Comparison of ENCODE assay signal across 23 cellular contexts in the genomic region with DNA sequence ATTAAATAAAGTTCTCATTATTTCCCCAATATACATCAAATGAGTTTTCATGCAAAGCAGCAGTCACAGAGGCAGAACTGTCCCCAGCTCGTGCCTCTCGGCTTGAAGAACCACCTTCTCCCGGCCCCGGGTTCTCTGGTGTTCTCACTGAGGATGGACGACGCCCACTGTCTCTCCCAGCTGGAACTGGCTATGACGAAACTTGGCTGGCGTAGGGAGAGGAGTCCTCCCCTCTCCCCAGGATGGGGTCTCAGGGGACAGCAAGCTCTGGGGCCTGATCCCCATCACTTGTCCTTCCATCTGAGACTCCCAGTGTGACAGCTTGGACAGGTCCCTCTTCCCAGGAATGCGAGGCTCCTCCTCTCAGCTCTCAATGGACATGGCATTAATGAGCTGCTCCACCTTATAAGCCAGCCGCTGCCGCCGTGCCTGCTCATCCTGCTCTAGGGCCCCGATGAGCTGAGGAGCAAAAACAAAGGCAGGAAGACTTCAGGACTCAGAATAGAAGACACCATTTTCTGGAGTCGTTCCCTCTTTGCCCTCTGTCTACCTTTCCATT.
"Had no signal": no experiment of that assay in that cellular context is flagged by ENCODE, and none has a peak within 500 bp of the region (broad histone marks: within the 10 kb centered on the region; RNA-seq: fewer than 3 reads in every experiment).

No MANE protein-coding gene starts in this region.

- H2AFZ ChIP-seq: parathyroid adenoma had no signal

- DNase-seq: activated CD4-positive, alpha-beta T cell treated with anti-CD3 and anti-CD28 coated beads for 4 hours; activated CD4-positive, alpha-beta T cell treated with anti-CD3 and anti-CD28 coated beads, Interleukin-2, amount 50 U/mL, for 4 hours; activated CD4-positive, CD25-positive, alpha-beta regulatory T cell; activated CD8-positive, alpha-beta memory T cell treated with anti-CD3 and anti-CD28 coated beads for 24 hours; activated effector memory CD4-positive, alpha-beta T cell treated with Interleukin-2 at 50 U/mL for 16 hours; activated naive CD4-positive, alpha-beta T cell treated with Interleukin-2 at 50 U/mL for 16 hours; anterior cingulate cortex; dermis blood vessel endothelial cell; effector CD4-positive, alpha-beta T cell; esophagus squamous epithelium; midbrain; naive thymus-derived CD4-positive, alpha-beta T cell; nucleus accumbens; right lobe of liver; stimulated activated CD4-positive, alpha-beta T cell treated with anti-CD3 and anti-CD28 coated beads, Interleukin-12 subunit alpha, Interleukin-12 subunit beta, amount 100 ng/mL, for 4 hours; stimulated activated CD4-positive, alpha-beta T cell treated with anti-CD3 and anti-CD28 coated beads, Interleukin-4, amount 100 ng/mL, for 1 hour; stimulated activated naive CD8-positive, alpha-beta T cell treated with anti-CD3 and anti-CD28 coated beads, Interleukin-15, Interleukin-2, amounts not matched to agents 100 U/mL and 50 U/mL, for 24 hours; T-cell; testis; transverse colon had no signal

- H3K4me1 ChIP-seq: parathyroid adenoma, right lobe of liver had no signal

- H3K27me3 ChIP-seq: esophagus squamous epithelium, right lobe of liver, testis, transverse colon had no signal

- H3K4me3 ChIP-seq: esophagus squamous epithelium, right lobe of liver, skin epidermis, testis, transverse colon had no signal

- ATAC-seq: naive thymus-derived CD4-positive, alpha-beta T cell; right lobe of liver; stimulated activated naive CD8-positive, alpha-beta T cell treated with anti-CD3 and anti-CD28 coated beads, Interleukin-15, Interleukin-2, amounts not matched to agents 100 U/mL and 50 U/mL, for 24 hours; T-cell had no signal

- H3K9me3 ChIP-seq: esophagus squamous epithelium, right lobe of liver, testis, transverse colon had no signal

- H3K36me3 ChIP-seq: transverse colon had no signal

- H3K79me2 ChIP-seq: parathyroid adenoma had no signal

- H3K27ac ChIP-seq: epithelial cell of prostate, esophagus squamous epithelium, parathyroid adenoma, right lobe of liver, testis, transverse colon had no signal
